In genomic region chr15:101091080-101092017, GRCh38 we compare ENCODE assay signal across 9 cellular contexts.
DNase-seq lines count a peak whose midpoint lies in the region; ATAC-seq and TF ChIP-seq lines count a peak whose summit lies in the region.
"Had no signal": no experiment of that assay in that cellular context is flagged by ENCODE, and none has a peak within 500 bp of the region (broad histone marks: within the 10 kb centered on the region; RNA-seq: fewer than 3 reads in every experiment).

No MANE protein-coding gene starts in this region.

- intact Hi-C loops in ascending aorta (cut with DNase I), result loop anchor here (5.0 kb wide), 1 partner anchor 74 kb away; no protein-coding TSS in a partner anchor
- intact Hi-C loops in head of caudate nucleus (cut with DNase I), result no loop called here

- ATAC-seq in HG03442 (IDR thresholded peaks at IDR 0.05; ENCODE audit: unreplicated experiment), result no peak
- no peak for ATAC-seq in HG03342 (IDR thresholded peaks at IDR 0.05; ENCODE audit: unreplicated experiment)

- no peak overlapping the region for H3K4me3 ChIP-seq in ascending aorta
- H3K4me3 ChIP-seq in parathyroid adenoma (ENCODE audit: low read depth, low read length), result no peak overlapping the region

- TF ChIP-seq CTCF in ascending aorta (IDR thresholded peaks at IDR 0.05) (no peak), parathyroid adenoma (IDR thresholded peaks at IDR 0.05) (no peak), glutamatergic neuron (IDR thresholded peaks at IDR 0.05; ENCODE audit: partially characterized antibody, unreplicated experiment) (no peak)

- no peaks in the 10 kb centered on the region for H3K79me2 ChIP-seq in parathyroid adenoma

- no peak overlapping the region for H3K4me2 ChIP-seq in parathyroid adenoma (ENCODE audit: low read length)

- no peaks in the 10 kb centered on the region for H3K36me3 Mint-ChIP-seq in glutamatergic neuron (ENCODE audit: unreplicated experiment)

- H3K4me3 Mint-ChIP-seq in glutamatergic neuron (ENCODE audit: unreplicated experiment), result no peak overlapping the region

- H3K9me3 Mint-ChIP-seq in glutamatergic neuron (ENCODE audit: unreplicated experiment), result peaks cover 2% of the 10 kb centered on the region

- no peak overlapping the region for H3K27ac Mint-ChIP-seq in glutamatergic neuron (ENCODE audit: unreplicated experiment)

- H3K27me3 ChIP-seq in ascending aorta (no peaks in the 10 kb centered on the region), parathyroid adenoma (ENCODE audit: control insufficient read depth, insufficient read depth, low read length) (no peaks in the 10 kb centered on the region)

- no peaks in the 10 kb centered on the region for H3K9me3 ChIP-seq in ascending aorta
- no peaks in the 10 kb centered on the region for H3K9me3 ChIP-seq in parathyroid adenoma (ENCODE audit: control insufficient read depth, low read length)

- peaks cover 5% of the 10 kb centered on the region for H3K27me3 Mint-ChIP-seq in glutamatergic neuron (ENCODE audit: unreplicated experiment)

- H3K36me3 ChIP-seq in ascending aorta, result no peaks in the 10 kb centered on the region
- H3K36me3 ChIP-seq in parathyroid adenoma (ENCODE audit: control insufficient read depth, insufficient read depth, low read length), result no peaks in the 10 kb centered on the region

- no peak overlapping the region for H2AFZ ChIP-seq in parathyroid adenoma

- peak; percentile 70 for DNase-seq in AG08396 (ENCODE audit: low spot score)
- DNase-seq in ascending aorta (ENCODE audit: low spot score in 2 of 2), result peak in 1 of 2 donors; percentile 68
- DNase-seq in head of caudate nucleus, result peak in 22 of 42 donors; percentile 11 to 64 (median 35)
- DNase-seq in glutamatergic neuron, result no peak
- DNase-seq in DMS114 treated with DMSO at 0.1 percent for 48 hours (lab: John Stamatoyannopoulos, UW; ENCODE audit: unreplicated experiment), result no peak
- DNase-seq: NCI-H2081 had no signal

- H3K4me1 ChIP-seq in ascending aorta (peaks cover 0 to 10% of the 10 kb centered on the region in 2 donors), parathyroid adenoma (no peaks in the 10 kb centered on the region)

- H3K9ac ChIP-seq in parathyroid adenoma, result no peak overlapping the region

- H3K27ac ChIP-seq in ascending aorta (peak overlapping the region; percentile 47 to 64), parathyroid adenoma (peak overlapping the region; percentile 60)

- peaks cover 2% of the 10 kb centered on the region for H3K4me1 Mint-ChIP-seq in glutamatergic neuron (ENCODE audit: low read depth, unreplicated experiment)

Comparison
In these comparisons a context has a peak if more than half of its experiments do, and no peak if none do; other contexts are left out.
1. DNase-seq: peak in AG08396 (single experiment) and head of caudate nucleus (22 of 42); none in glutamatergic neuron (single experiment) and DMS114 treated with DMSO at 0.1 percent for 48 hours (single experiment).